Comparison of ENCODE assay signal across 24 cellular contexts in genomic region chr9:106403081-106403480, GRCh38.
DNase-seq lines count a peak whose midpoint lies in the region; FAIRE-seq and TF ChIP-seq lines count a peak whose summit lies in the region.
"Had no signal": no experiment of that assay in that cellular context is flagged by ENCODE, and none has a peak within 500 bp of the region (broad histone marks: within the 10 kb centered on the region; RNA-seq: fewer than 3 reads in every experiment).

No MANE protein-coding gene starts in this region.

- TF ChIP-seq CTCF in MCF 10A (IDR thresholded peaks at IDR 0.05; ENCODE audit: unreplicated experiment), result no peak
- TF ChIP-seq CTCF in breast epithelium (IDR thresholded peaks at IDR 0.05), result no peak
- TF ChIP-seq CTCF in keratinocyte (optimal IDR thresholded peaks at IDR 0.05 in 1 of 3, IDR thresholded peaks at IDR 0.05 in 1 of 3, conservative IDR thresholded peaks at IDR 0.05 in 1 of 3; ENCODE audit: extremely low read depth in 1 of 3, insufficient read depth in 2 of 3, low read length in 3 of 3), result no peak

- H3K79me2 ChIP-seq in keratinocyte (ENCODE audit: control insufficient read depth, insufficient read depth, low read length), result no peaks in the 10 kb centered on the region
- no peaks in the 10 kb centered on the region for H3K79me2 ChIP-seq in Karpas-422 (ENCODE audit: low read length)

- CTCF ChIA-PET in MCF 10A (lab: Yijun Ruan, JAX), result no interaction called here

- H3K4me3 ChIP-seq in breast epithelium (no peak overlapping the region), keratinocyte (ENCODE audit: control insufficient read depth in 2 of 3, extremely low read depth in 1 of 3, insufficient read depth in 2 of 3, low read depth in 1 of 3, low read length in 3 of 3) (no peak overlapping the region), Karpas-422 (ENCODE audit: low read length) (no peak overlapping the region)
- H3K4me3 ChIP-seq: GM23338, thoracic aorta had no signal

- no peak overlapping the region for H2AFZ ChIP-seq in keratinocyte (ENCODE audit: control insufficient read depth, low read length)
- no peak overlapping the region for H2AFZ ChIP-seq in Karpas-422 (ENCODE audit: low read length)
- H2AFZ ChIP-seq: GM23338 had no signal

- H3K27ac Mint-ChIP-seq in MCF 10A (ENCODE audit: low read depth, unreplicated experiment), result no peak overlapping the region
- H3K27ac Mint-ChIP-seq: activated CD8-positive, alpha-beta memory T cell treated with anti-CD3 and anti-CD28 coated beads, Interleukin-2, amount 10 ng/mL, durations not matched to agents 7 days and 5 days; activated T-helper 17 cell treated with anti-CD3 and anti-CD28 coated beads, Interleukin-2, amount 50 U/mL, for 72 hours; CD14-positive monocyte; GM23338 had no signal

- no TSS peak for BruUV-seq in MCF 10A (replicated peaks; lab: Mats Ljungman, UMichigan)

- H3K9ac ChIP-seq in keratinocyte (ENCODE audit: control insufficient read depth, extremely low read depth, insufficient read depth, low read length) (no peak overlapping the region), Karpas-422 (ENCODE audit: low read length) (no peak overlapping the region)

- no peaks in the 10 kb centered on the region for H3K36me3 Mint-ChIP-seq in MCF 10A (ENCODE audit: insufficient read depth, unreplicated experiment)
- H3K36me3 Mint-ChIP-seq: activated CD8-positive, alpha-beta memory T cell treated with anti-CD3 and anti-CD28 coated beads, Interleukin-2, amount 10 ng/mL, durations not matched to agents 7 days and 5 days; CD14-positive monocyte had no signal

- H3K27me3 Mint-ChIP-seq in MCF 10A (ENCODE audit: insufficient read depth, unreplicated experiment), result no peaks in the 10 kb centered on the region
- H3K27me3 Mint-ChIP-seq: activated CD8-positive, alpha-beta memory T cell treated with anti-CD3 and anti-CD28 coated beads, Interleukin-2, amount 10 ng/mL, durations not matched to agents 7 days and 5 days; activated T-helper 17 cell treated with anti-CD3 and anti-CD28 coated beads, Interleukin-2, amount 50 U/mL, for 72 hours had no signal

- no peaks in the 10 kb centered on the region for H4K20me1 ChIP-seq in keratinocyte (ENCODE audit: control insufficient read depth, extremely low read depth, insufficient read depth, low read length)
- no peaks in the 10 kb centered on the region for H4K20me1 ChIP-seq in Karpas-422 (ENCODE audit: insufficient read depth, low read depth, low read length)

- H3K4me2 ChIP-seq in keratinocyte (ENCODE audit: control insufficient read depth, extremely low read depth, insufficient read depth, low read depth, low read length), result no peak overlapping the region
- H3K4me2 ChIP-seq in Karpas-422 (ENCODE audit: low read depth, low read length, poor library complexity, severe bottlenecking), result no peak overlapping the region
- H3K4me2 ChIP-seq: GM23338 had no signal

- no peaks in the 10 kb centered on the region for H3K9me1 ChIP-seq in keratinocyte (ENCODE audit: control insufficient read depth, extremely low read depth, insufficient read depth, low read length)

- H3K4me1 ChIP-seq in breast epithelium (no peaks in the 10 kb centered on the region), keratinocyte (ENCODE audit: control insufficient read depth, extremely low read depth, insufficient read depth, low read length) (peaks cover 3% of the 10 kb centered on the region), Karpas-422 (ENCODE audit: low read length) (no peaks in the 10 kb centered on the region)

- intact Hi-C loops in MCF 10A (cut with micrococcal nuclease), result no loop called here
- intact Hi-C loops in breast epithelium (cut with DNase I; ENCODE audit: low total_unique reads), result no loop called here
- intact Hi-C loops in cardiac septum (cut with DNase I), result no loop called here

- POLR2A ChIA-PET in MCF 10A (lab: Yijun Ruan, JAX), result no interaction called here

- H3K4me3 Mint-ChIP-seq in MCF 10A (ENCODE audit: unreplicated experiment), result no peak overlapping the region
- H3K4me3 Mint-ChIP-seq: activated CD8-positive, alpha-beta memory T cell treated with anti-CD3 and anti-CD28 coated beads, Interleukin-2, amount 10 ng/mL, durations not matched to agents 7 days and 5 days; activated T-helper 17 cell treated with anti-CD3 and anti-CD28 coated beads, Interleukin-2, amount 50 U/mL, for 72 hours; CD14-positive monocyte; GM23338; neural crest cell had no signal

- TF ChIP-seq POLR2A in breast epithelium (IDR thresholded peaks at IDR 0.05), result no peak

- H3K9me3 ChIP-seq in breast epithelium, result no peaks in the 10 kb centered on the region
- H3K9me3 ChIP-seq in keratinocyte (ENCODE audit: control insufficient read depth, low read depth, low read length), result no peaks in the 10 kb centered on the region
- H3K9me3 ChIP-seq in Karpas-422 (ENCODE audit: low read length), result no peaks in the 10 kb centered on the region
- H3K9me3 ChIP-seq: thoracic aorta had no signal

- H3K9me2 ChIP-seq in Karpas-422 (replicated peaks; ENCODE audit: insufficient read depth, low read length), result no peaks in the 10 kb centered on the region

- H3K27ac ChIP-seq in breast epithelium, result no peak overlapping the region
- no peak overlapping the region for H3K27ac ChIP-seq in keratinocyte (ENCODE audit: control insufficient read depth, insufficient read depth, low read length)
- H3K27ac ChIP-seq in Karpas-422 (ENCODE audit: low read length), result no peak overlapping the region
- H3K27ac ChIP-seq: thoracic aorta had no signal

- no peaks in the 10 kb centered on the region for H3K36me3 ChIP-seq in breast epithelium
- H3K36me3 ChIP-seq in keratinocyte (ENCODE audit: control insufficient read depth in 2 of 2, extremely low read depth in 1 of 2, insufficient read depth in 2 of 2, low read length in 2 of 2), result no peaks in the 10 kb centered on the region
- no peaks in the 10 kb centered on the region for H3K36me3 ChIP-seq in Karpas-422 (ENCODE audit: insufficient read depth, low read length)
- H3K36me3 ChIP-seq: thoracic aorta had no signal

- dilution Hi-C loops in keratinocyte (cut with MboI; ENCODE audit: extremely low pct_ligation_motif_present, low sequenced_read_pairs), result no loop called here

- H3K4me1 Mint-ChIP-seq in MCF 10A (ENCODE audit: insufficient read depth, unreplicated experiment), result no peaks in the 10 kb centered on the region
- H3K4me1 Mint-ChIP-seq: activated CD8-positive, alpha-beta memory T cell treated with anti-CD3 and anti-CD28 coated beads, Interleukin-2, amount 10 ng/mL, durations not matched to agents 7 days and 5 days; activated T-helper 17 cell treated with anti-CD3 and anti-CD28 coated beads, Interleukin-2, amount 50 U/mL, for 72 hours; CD14-positive monocyte had no signal

- H3K27me3 ChIP-seq in breast epithelium, result no peaks in the 10 kb centered on the region
- H3K27me3 ChIP-seq in keratinocyte (ENCODE audit: control insufficient read depth, extremely low read depth, insufficient read depth, low read length), result no peaks in the 10 kb centered on the region
- no peaks in the 10 kb centered on the region for H3K27me3 ChIP-seq in Karpas-422 (ENCODE audit: low read length)

- peaks cover 10% of the 10 kb centered on the region for H3K9me3 Mint-ChIP-seq in MCF 10A (ENCODE audit: unreplicated experiment)
- H3K9me3 Mint-ChIP-seq: CD14-positive monocyte, GM23338 had no signal

- DNase-seq in MCF 10A (ENCODE audit: unreplicated experiment), result peak; percentile 18
- DNase-seq in breast epithelium (ENCODE audit: low spot score in 2 of 2), result no peak
- peak; percentile 69 for DNase-seq in amniotic epithelial cell (ENCODE audit: low read depth)
- peak; percentile 35 for DNase-seq in keratinocyte (ENCODE audit: low read depth, low spot score)
- no peak for DNase-seq in NCI-H1930 (lab: John Stamatoyannopoulos, UW)
- no peak for DNase-seq in NCI-H1105 (lab: John Stamatoyannopoulos, UW)
- no peak for DNase-seq in cardiac septum (ENCODE audit: low spot score)
- DNase-seq in Karpas-422, result no peak
- DNase-seq: activated CD4-positive, alpha-beta T cell treated with anti-CD3 and anti-CD28 coated beads for 1 hour; activated CD8-positive, alpha-beta memory T cell treated with anti-CD3 and anti-CD28 coated beads, Interleukin-2, amount 10 ng/mL, durations not matched to agents 7 days and 5 days; cerebellar nuclear complex; effector CD8-positive, alpha-beta T cell; hippocampal formation; MV-4-11; NCI-H2107; NCI-H524; stimulated activated CD4-positive, alpha-beta T cell treated with anti-CD3 and anti-CD28 coated beads, Interleukin-12 subunit alpha, Interleukin-12 subunit beta, amount 100 ng/mL, for 4 hours; T1000 had no signal

- peak; percentile 87 for FAIRE-seq in keratinocyte (lab: Jason Lieb, UNC)
- FAIRE-seq: GM18507 had no signal

Comparison
In these comparisons a context has a peak if more than half of its experiments do, and no peak if none do; other contexts are left out.
1. DNase-seq: peak in MCF 10A (single experiment), amniotic epithelial cell (single experiment) and keratinocyte (single experiment); none in breast epithelium (0 of 2), NCI-H1930 (0 of 2), NCI-H1105 (single experiment), cardiac septum (single experiment) and Karpas-422 (single experiment).